Comparison of ENCODE assay signal across 16 cellular contexts in genomic region chr7:127377425-127377824, GRCh38.
"Had no signal": no experiment of that assay in that cellular context is flagged by ENCODE, and none has a peak within 500 bp of the region (broad histone marks: within the 10 kb centered on the region; RNA-seq: fewer than 3 reads in every experiment).

No MANE protein-coding gene starts in this region.

- ATAC-seq: esophagus mucosa; heart left ventricle; left colon; right cardiac atrium; stimulated activated naive CD8-positive, alpha-beta T cell treated with anti-CD3 and anti-CD28 coated beads, Interleukin-15, Interleukin-2, amounts not matched to agents 100 U/mL and 50 U/mL, for 24 hours had no signal

- H3K4me3 Mint-ChIP-seq: mesothelial cell of epicardium, neural crest cell had no signal

- H3K36me3 ChIP-seq: uterus had no signal

- H3K27ac Mint-ChIP-seq: mesothelial cell of epicardium had no signal

- H3K4me3 ChIP-seq: heart left ventricle, smooth muscle cell, suprapubic skin, thyroid gland, upper lobe of left lung, uterus had no signal

- H3K9me3 Mint-ChIP-seq: mesothelial cell of epicardium, neural crest cell had no signal

- H3K4me1 Mint-ChIP-seq: mesothelial cell of epicardium had no signal

- DNase-seq: effector memory CD4-positive, alpha-beta T cell; heart left ventricle; hippocampal formation; left colon; posterior cingulate gyrus; right cardiac atrium; stimulated activated CD4-positive, alpha-beta T cell treated with anti-CD3 and anti-CD28 coated beads, Interleukin-2, amount 100 ng/mL, for 48 hours; stimulated activated naive CD8-positive, alpha-beta T cell treated with anti-CD3 and anti-CD28 coated beads, Interleukin-15, Interleukin-2, amounts not matched to agents 100 U/mL and 50 U/mL, for 24 hours; thyroid gland; upper lobe of left lung; uterus had no signal

- H3K4me1 ChIP-seq: thyroid gland, uterus had no signal

- H3K27ac ChIP-seq: heart left ventricle, suprapubic skin, thyroid gland, upper lobe of left lung, uterus had no signal

- H3K27me3 ChIP-seq: heart left ventricle, suprapubic skin, thyroid gland, upper lobe of left lung, uterus had no signal

- H3K9me3 ChIP-seq: heart left ventricle, suprapubic skin, thyroid gland, upper lobe of left lung, uterus had no signal
